Comparison of ENCODE assay signal across 1 cellular context in the genomic region with DNA sequence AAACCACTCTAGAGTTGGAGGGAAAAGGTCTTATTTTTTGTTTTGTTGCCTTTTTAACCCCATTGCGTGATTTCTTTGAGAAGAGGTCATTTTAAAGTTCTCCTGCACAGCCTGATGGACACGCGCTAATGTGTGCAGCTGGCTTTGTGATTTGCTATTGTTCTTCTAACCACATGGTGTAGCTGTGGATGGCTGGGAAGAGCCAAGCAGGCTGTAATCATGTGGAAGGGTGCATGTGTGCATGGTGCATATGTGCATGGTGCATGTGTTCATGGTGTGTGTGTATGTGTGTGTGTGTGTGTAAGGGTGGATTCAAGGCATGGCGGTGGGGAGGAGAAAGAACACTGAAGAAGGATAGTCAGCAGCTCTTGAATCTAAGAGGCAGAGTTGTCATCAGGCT.
TF ChIP-seq lines count a peak whose summit lies in the region.

No MANE protein-coding gene starts in this region.

TF ChIP-seq in HCT116, 20 proteins besides CTCF, POLR2A, EP300 and RAD21 (continued from another document):
- TF ChIP-seq, protein P1, sequence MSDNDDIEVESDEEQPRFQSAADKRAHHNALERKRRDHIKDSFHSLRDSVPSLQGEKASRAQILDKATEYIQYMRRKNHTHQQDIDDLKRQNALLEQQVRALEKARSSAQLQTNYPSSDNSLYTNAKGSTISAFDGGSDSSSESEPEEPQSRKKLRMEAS (IDR thresholded peaks at IDR 0.05), result no peak
- TF ChIP-seq ZNF274 (IDR thresholded peaks at IDR 0.05; ENCODE audit: low read depth, low read length) (no peak), EGR1 (IDR thresholded peaks at IDR 0.05; ENCODE audit: low read depth) (no peak), SP1 (IDR thresholded peaks at IDR 0.05; ENCODE audit: low read depth) (no peak), EZH2 (IDR thresholded peaks at IDR 0.05) (no peak), CBX3 (IDR thresholded peaks at IDR 0.05; ENCODE audit: low read depth) (no peak), EZH2phosphoT487 (IDR thresholded peaks at IDR 0.05; ENCODE audit: borderline replicate concordance) (no peak), TCF7L2 (IDR thresholded peaks at IDR 0.05; ENCODE audit: borderline replicate concordance, extremely low read depth, insufficient read depth, insufficient read length) (no peak), SIN3A (IDR thresholded peaks at IDR 0.05; ENCODE audit: low read depth) (no peak), CEBPB (IDR thresholded peaks at IDR 0.05; ENCODE audit: low read depth) (no peak), POLR2AphosphoS5 (IDR thresholded peaks at IDR 0.05; ENCODE audit: low read depth, low read length) (no peak), JUND (IDR thresholded peaks at IDR 0.05) (no peak), SRF (IDR thresholded peaks at IDR 0.05; ENCODE audit: low read depth) (no peak), ELF1 (IDR thresholded peaks at IDR 0.05; ENCODE audit: borderline replicate concordance, low read depth) (no peak)
- TF ChIP-seq, protein P2, sequence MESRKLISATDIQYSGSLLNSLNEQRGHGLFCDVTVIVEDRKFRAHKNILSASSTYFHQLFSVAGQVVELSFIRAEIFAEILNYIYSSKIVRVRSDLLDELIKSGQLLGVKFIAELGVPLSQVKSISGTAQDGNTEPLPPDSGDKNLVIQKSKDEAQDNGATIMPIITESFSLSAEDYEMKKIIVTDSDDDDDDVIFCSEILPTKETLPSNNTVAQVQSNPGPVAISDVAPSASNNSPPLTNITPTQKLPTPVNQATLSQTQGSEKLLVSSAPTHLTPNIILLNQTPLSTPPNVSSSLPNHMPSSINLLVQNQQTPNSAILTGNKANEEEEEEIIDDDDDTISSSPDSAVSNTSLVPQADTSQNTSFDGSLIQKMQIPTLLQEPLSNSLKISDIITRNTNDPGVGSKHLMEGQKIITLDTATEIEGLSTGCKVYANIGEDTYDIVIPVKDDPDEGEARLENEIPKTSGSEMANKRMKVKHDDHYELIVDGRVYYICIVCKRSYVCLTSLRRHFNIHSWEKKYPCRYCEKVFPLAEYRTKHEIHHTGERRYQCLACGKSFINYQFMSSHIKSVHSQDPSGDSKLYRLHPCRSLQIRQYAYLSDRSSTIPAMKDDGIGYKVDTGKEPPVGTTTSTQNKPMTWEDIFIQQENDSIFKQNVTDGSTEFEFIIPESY (IDR thresholded peaks at IDR 0.05; ENCODE audit: extremely low read depth, insufficient replicate concordance, low read length), result no peak
- TF ChIP-seq, protein P3, sequence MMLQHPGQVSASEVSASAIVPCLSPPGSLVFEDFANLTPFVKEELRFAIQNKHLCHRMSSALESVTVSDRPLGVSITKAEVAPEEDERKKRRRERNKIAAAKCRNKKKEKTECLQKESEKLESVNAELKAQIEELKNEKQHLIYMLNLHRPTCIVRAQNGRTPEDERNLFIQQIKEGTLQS (IDR thresholded peaks at IDR 0.05), result no peak
- TF ChIP-seq, protein P4, sequence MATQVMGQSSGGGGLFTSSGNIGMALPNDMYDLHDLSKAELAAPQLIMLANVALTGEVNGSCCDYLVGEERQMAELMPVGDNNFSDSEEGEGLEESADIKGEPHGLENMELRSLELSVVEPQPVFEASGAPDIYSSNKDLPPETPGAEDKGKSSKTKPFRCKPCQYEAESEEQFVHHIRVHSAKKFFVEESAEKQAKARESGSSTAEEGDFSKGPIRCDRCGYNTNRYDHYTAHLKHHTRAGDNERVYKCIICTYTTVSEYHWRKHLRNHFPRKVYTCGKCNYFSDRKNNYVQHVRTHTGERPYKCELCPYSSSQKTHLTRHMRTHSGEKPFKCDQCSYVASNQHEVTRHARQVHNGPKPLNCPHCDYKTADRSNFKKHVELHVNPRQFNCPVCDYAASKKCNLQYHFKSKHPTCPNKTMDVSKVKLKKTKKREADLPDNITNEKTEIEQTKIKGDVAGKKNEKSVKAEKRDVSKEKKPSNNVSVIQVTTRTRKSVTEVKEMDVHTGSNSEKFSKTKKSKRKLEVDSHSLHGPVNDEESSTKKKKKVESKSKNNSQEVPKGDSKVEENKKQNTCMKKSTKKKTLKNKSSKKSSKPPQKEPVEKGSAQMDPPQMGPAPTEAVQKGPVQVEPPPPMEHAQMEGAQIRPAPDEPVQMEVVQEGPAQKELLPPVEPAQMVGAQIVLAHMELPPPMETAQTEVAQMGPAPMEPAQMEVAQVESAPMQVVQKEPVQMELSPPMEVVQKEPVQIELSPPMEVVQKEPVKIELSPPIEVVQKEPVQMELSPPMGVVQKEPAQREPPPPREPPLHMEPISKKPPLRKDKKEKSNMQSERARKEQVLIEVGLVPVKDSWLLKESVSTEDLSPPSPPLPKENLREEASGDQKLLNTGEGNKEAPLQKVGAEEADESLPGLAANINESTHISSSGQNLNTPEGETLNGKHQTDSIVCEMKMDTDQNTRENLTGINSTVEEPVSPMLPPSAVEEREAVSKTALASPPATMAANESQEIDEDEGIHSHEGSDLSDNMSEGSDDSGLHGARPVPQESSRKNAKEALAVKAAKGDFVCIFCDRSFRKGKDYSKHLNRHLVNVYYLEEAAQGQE (IDR thresholded peaks at IDR 0.05; ENCODE audit: low read depth), result no peak
